In genomic region chr2:10323535-10323934, GRCh38 we compare ENCODE assay signal across 15 cellular contexts. TPM values are rescaled to one million over a fixed set of nuclear protein-coding genes. Genes with fewer than 3 reads are reported as not detected.
A peak's percentile ranks its signal among the peaks of the same experiment; 100 is the strongest.
DNase-seq lines count a peak whose midpoint lies in the region; ATAC-seq and TF ChIP-seq lines count a peak whose summit lies in the region.
"Had no signal": no experiment of that assay in that cellular context is flagged by ENCODE, and none has a peak within 500 bp of the region (broad histone marks: within the 10 kb centered on the region; RNA-seq: fewer than 3 reads in every experiment).

No MANE protein-coding gene starts in this region.

- no peak overlapping the region for H3K4ac ChIP-seq in mesenchymal stem cell (ENCODE audit: low read depth in 1 of 2, low read length in 2 of 2)

- no peak overlapping the region for H3K27ac ChIP-seq in mesenchymal stem cell (ENCODE audit: low read length, poor library complexity, severe bottlenecking)
- no peak overlapping the region for H3K27ac ChIP-seq in caudate nucleus (ENCODE audit: low read depth, low read length)
- H3K27ac ChIP-seq: PC-9, SJSA1 had no signal

- H3K4me3 ChIP-seq in mesenchymal stem cell (ENCODE audit: insufficient read depth in 1 of 2, low read depth in 1 of 2, low read length in 2 of 2) = no peak overlapping the region
- H3K4me3 ChIP-seq: PC-9, SJSA1 had no signal

- H2BK5ac ChIP-seq in mesenchymal stem cell (ENCODE audit: low read depth, low read length, poor library complexity, severe bottlenecking) = no peak overlapping the region

- H3K4me2 ChIP-seq in mesenchymal stem cell (ENCODE audit: low read length, poor library complexity, severe bottlenecking) = no peak overlapping the region
- H3K4me2 ChIP-seq: PC-9 had no signal

- 100% methylated on average over 4 of the region's 5 CpGs for WGBS in mesenchymal stem cell

- H3K36me3 ChIP-seq in mesenchymal stem cell (ENCODE audit: control insufficient read depth in 1 of 2, insufficient read depth in 2 of 2, low read depth in 1 of 2, low read length in 2 of 2) = peaks cover 0 to 7% of the 10 kb centered on the region in 2 experiments
- H3K36me3 ChIP-seq: SJSA1 had no signal

- no peak overlapping the region for H3K14ac ChIP-seq in mesenchymal stem cell (ENCODE audit: low read length in 2 of 2)

- H4K8ac ChIP-seq in mesenchymal stem cell (ENCODE audit: low read length) = no peak overlapping the region

- no peaks in the 10 kb centered on the region for H3K9me3 Mint-ChIP-seq in activated naive CD8-positive, alpha-beta T cell (ENCODE audit: low read depth)
- H3K9me3 Mint-ChIP-seq in activated naive CD8-positive, alpha-beta T cell treated with anti-CD3 and anti-CD28 coated beads for 36 hours = peaks cover 13% of the 10 kb centered on the region
- peaks cover 9% of the 10 kb centered on the region for H3K9me3 Mint-ChIP-seq in WTC11

- POLR2A ChIA-PET in WTC11 (lab: Charles Lee) = no interaction called here

- peaks cover 20% of the 10 kb centered on the region for H3K4me1 ChIP-seq in mesenchymal stem cell (ENCODE audit: control insufficient read depth, insufficient read depth, low read depth, low read length)
- H3K4me1 ChIP-seq: SJSA1 had no signal

- H3K18ac ChIP-seq in mesenchymal stem cell (ENCODE audit: low read depth in 1 of 2, low read length in 2 of 2) = no peak overlapping the region

- no peak overlapping the region for H2AFZ ChIP-seq in mesenchymal stem cell (ENCODE audit: low read depth, low read length)
- H2AFZ ChIP-seq: PC-9 had no signal

- H3K27ac Mint-ChIP-seq in activated naive CD8-positive, alpha-beta T cell = peak overlapping the region; percentile 66
- H3K27ac Mint-ChIP-seq in activated naive CD8-positive, alpha-beta T cell treated with anti-CD3 and anti-CD28 coated beads for 36 hours = no peak overlapping the region
- peak overlapping the region; percentile 17; the same call in 1 of the 2 replicates for H3K27ac Mint-ChIP-seq in WTC11

- peaks cover 2% of the 10 kb centered on the region for H3K36me3 Mint-ChIP-seq in activated naive CD8-positive, alpha-beta T cell
- H3K36me3 Mint-ChIP-seq in activated naive CD8-positive, alpha-beta T cell treated with anti-CD3 and anti-CD28 coated beads for 36 hours = peaks cover 40% of the 10 kb centered on the region
- peaks cover 8% of the 10 kb centered on the region; the same call in 1 of the 2 replicates for H3K36me3 Mint-ChIP-seq in WTC11

- H3K27me3 ChIP-seq in mesenchymal stem cell (ENCODE audit: control insufficient read depth in 1 of 2, insufficient read depth in 1 of 2, low read length in 2 of 2) = no peaks in the 10 kb centered on the region
- H3K27me3 ChIP-seq: SJSA1 had no signal

- H3K4me1 Mint-ChIP-seq in activated naive CD8-positive, alpha-beta T cell (ENCODE audit: low read depth) = peaks cover 78% of the 10 kb centered on the region
- peaks cover 51% of the 10 kb centered on the region for H3K4me1 Mint-ChIP-seq in activated naive CD8-positive, alpha-beta T cell treated with anti-CD3 and anti-CD28 coated beads for 36 hours
- H3K4me1 Mint-ChIP-seq in WTC11 = peaks cover 48% of the 10 kb centered on the region

- H2BK12ac ChIP-seq in mesenchymal stem cell (ENCODE audit: low read length in 2 of 2) = no peak overlapping the region

- no peak overlapping the region for H2BK120ac ChIP-seq in mesenchymal stem cell (ENCODE audit: low read depth, low read length)

- no peak overlapping the region for H3K23ac ChIP-seq in mesenchymal stem cell (ENCODE audit: low read length in 2 of 2)

- CTCF ChIA-PET in WTC11 (lab: Charles Lee) = interaction anchor here (1.2 to 2.2 kb wide), 2 partner anchors 20 to 86 kb away, joined by 4 to 7 read pairs; partner anchors contain the start of gene HPCAL1

- peaks cover 17% of the 10 kb centered on the region for H3K9me3 ChIP-seq in mesenchymal stem cell (ENCODE audit: control insufficient read depth, low read length)
- H3K9me3 ChIP-seq: SJSA1 had no signal

- no peak for TF ChIP-seq CTCF in WTC11 (IDR thresholded peaks at IDR 0.05)

- H3K9ac ChIP-seq in mesenchymal stem cell (ENCODE audit: low read length) = peak overlapping the region; percentile 39

- H2AK5ac ChIP-seq in mesenchymal stem cell (ENCODE audit: low read length, severe bottlenecking) = no peak overlapping the region

- no peak overlapping the region for H3K4me3 Mint-ChIP-seq in activated naive CD8-positive, alpha-beta T cell
- no peak overlapping the region for H3K4me3 Mint-ChIP-seq in activated naive CD8-positive, alpha-beta T cell treated with anti-CD3 and anti-CD28 coated beads for 36 hours
- H3K4me3 Mint-ChIP-seq in WTC11 = no peak overlapping the region

- H4K91ac ChIP-seq in mesenchymal stem cell (ENCODE audit: low read length) = no peak overlapping the region

- no peaks in the 10 kb centered on the region for H3K27me3 Mint-ChIP-seq in activated naive CD8-positive, alpha-beta T cell
- no peaks in the 10 kb centered on the region for H3K27me3 Mint-ChIP-seq in activated naive CD8-positive, alpha-beta T cell treated with anti-CD3 and anti-CD28 coated beads for 36 hours
- H3K27me3 Mint-ChIP-seq in WTC11 (ENCODE audit: low read depth) = no peaks in the 10 kb centered on the region

- H3K79me1 ChIP-seq in mesenchymal stem cell (replicated peaks; ENCODE audit: low read length, poor library complexity, severe bottlenecking) = peaks cover 42% of the 10 kb centered on the region

- ATAC-seq in WTC11 = no peak
- no peak for ATAC-seq in GM21786 (IDR thresholded peaks at IDR 0.05; ENCODE audit: unreplicated experiment)

- no peak overlapping the region for H2BK15ac ChIP-seq in mesenchymal stem cell (ENCODE audit: low read depth, poor library complexity, severe bottlenecking)

- no peak for DNase-seq in activated naive CD8-positive, alpha-beta T cell treated with anti-CD3 and anti-CD28 coated beads for 36 hours
- DNase-seq in WTC11 (ENCODE audit: low spot score) (no peak), mesenchymal stem cell (no peak), caudate nucleus (lab: John Stamatoyannopoulos, UW) (no peak), hypothalamus (lab: John Stamatoyannopoulos, UW) (no peak), T-helper 1 cell (no peak)
- DNase-seq: 8988T, KG1, NCI-H1048, NCI-H146, NCI-H524, PC-9 had no signal

TF ChIP-seq in WTC11, 78 proteins besides CTCF, POLR2A, EP300 and RAD21:
- TF ChIP-seq NFE2L1 (CRISPR knock-in tag; IDR thresholded peaks at IDR 0.05) = no peak
- TF ChIP-seq JUN (CRISPR knock-in tag; IDR thresholded peaks at IDR 0.05) = no peak
- no peak for TF ChIP-seq PRRX2 (CRISPR knock-in tag; IDR thresholded peaks at IDR 0.05)
- TF ChIP-seq MXD4 (CRISPR knock-in tag; IDR thresholded peaks at IDR 0.05; ENCODE audit: borderline replicate concordance) = no peak
- TF ChIP-seq IRF2 (CRISPR knock-in tag; IDR thresholded peaks at IDR 0.05; ENCODE audit: borderline replicate concordance, low read depth) = no peak
- TF ChIP-seq ATF6 (CRISPR knock-in tag; IDR thresholded peaks at IDR 0.05) = no peak
- no peak for TF ChIP-seq GRHL2 (CRISPR knock-in tag; IDR thresholded peaks at IDR 0.05; ENCODE audit: insufficient replicate concordance, severe bottlenecking)
- no peak for TF ChIP-seq FOXP1 (CRISPR knock-in tag; IDR thresholded peaks at IDR 0.05; ENCODE audit: borderline replicate concordance)
- no peak for TF ChIP-seq EMX1 (CRISPR knock-in tag; IDR thresholded peaks at IDR 0.05)
- no peak for TF ChIP-seq CREM (CRISPR knock-in tag; IDR thresholded peaks at IDR 0.05)
- no peak for TF ChIP-seq ATF2 (CRISPR knock-in tag; IDR thresholded peaks at IDR 0.05; ENCODE audit: borderline replicate concordance, low read depth)
- no peak for TF ChIP-seq MYBL2 (CRISPR knock-in tag; IDR thresholded peaks at IDR 0.05)
- TF ChIP-seq ZMAT4 (CRISPR knock-in tag; IDR thresholded peaks at IDR 0.05) = no peak
- no peak for TF ChIP-seq MLX (CRISPR knock-in tag; IDR thresholded peaks at IDR 0.05)

RNA-seq across cellular contexts. Expression of gene HPCAL1, which starts 20.8 kb away (rescaled TPM):
- 100 to 1,000 TPM; 100 to 105 TPM for total RNA-seq in activated naive CD8-positive, alpha-beta T cell treated with anti-CD3 and anti-CD28 coated beads for 36 hours
- 10.5 to 12.4 TPM (median 11.8 TPM) in 3 replicates for total RNA-seq in WTC11 (2021)
- 35.6 TPM for polyA plus RNA-seq in mesenchymal stem cell (2013, experiment 1 of 2)
- 36.5 TPM for polyA plus RNA-seq in mesenchymal stem cell (2013, experiment 2 of 2)
